ENCODE assay signal across 28 cellular contexts in genomic region chr10:306007-306406, GRCh38.
DNase-seq lines count a peak whose midpoint lies in the region; FAIRE-seq and TF ChIP-seq lines count a peak whose summit lies in the region.
"Had no signal": no experiment of that assay in that cellular context is flagged by ENCODE, and none has a peak within 500 bp of the region (broad histone marks: within the 10 kb centered on the region; RNA-seq: fewer than 3 reads in every experiment).

No MANE protein-coding gene starts in this region.

- H3K9me3 Mint-ChIP-seq in type B pancreatic cell: no peaks in the 10 kb centered on the region
- H3K9me3 Mint-ChIP-seq: activated T-cell treated with anti-CD3 and anti-CD28 coated beads, Interleukin-2, amount 50 U/mL, for 72 hours; CD4-positive, alpha-beta T cell; central memory CD8-positive, alpha-beta T cell; dendritic cell treated with granulocyte-macrophage colony-stimulating factor and Interleukin-4, amounts not matched to agents 40 ng/mL and 50 ng/mL, for 4 days; H9; T-helper 1 cell treated with Interleukin-12 subunit alpha and Interleukin-12 subunit beta and Interleukin-4 antibody, amounts not matched to agents 30 μg/mL and 1 μg/mL, for 36 hours had no signal

- H3K9me3 ChIP-seq in endothelial cell of umbilical vein (replicated peaks; ENCODE audit: control insufficient read depth, insufficient read depth, low read length) (no peaks in the 10 kb centered on the region), esophagus squamous epithelium (no peaks in the 10 kb centered on the region)
- H3K9me3 ChIP-seq: esophagus muscularis mucosa, gastrocnemius medialis, lower lobe of right lung, tibial nerve had no signal

- no peak for TF ChIP-seq POLR2A in NB4 (IDR thresholded peaks at IDR 0.05; ENCODE audit: extremely low read depth, insufficient read length)
- no peak for TF ChIP-seq POLR2A in endothelial cell of umbilical vein (IDR thresholded peaks at IDR 0.05; ENCODE audit: low read depth, low read length)
- no peak for TF ChIP-seq POLR2A in esophagus squamous epithelium (IDR thresholded peaks at IDR 0.05)

- H3K4me1 ChIP-seq in endothelial cell of umbilical vein (ENCODE audit: control insufficient read depth, extremely low read depth, insufficient read depth, low read length) (no peaks in the 10 kb centered on the region), esophagus squamous epithelium (no peaks in the 10 kb centered on the region)
- H3K4me1 ChIP-seq: gastrocnemius medialis, lower lobe of right lung had no signal

- POLR2A ChIA-PET in endothelial cell of umbilical vein (lab: Charles Lee): no interaction called here

- H3K27ac ChIP-seq in endothelial cell of umbilical vein (ENCODE audit: insufficient read depth, low read depth, low read length) (no peak overlapping the region), esophagus squamous epithelium (no peak overlapping the region)
- H3K27ac ChIP-seq: esophagus muscularis mucosa, gastrocnemius medialis, lower lobe of right lung, RWPE1, tibial nerve had no signal

- no peaks in the 10 kb centered on the region for H3K27me3 Mint-ChIP-seq in type B pancreatic cell
- H3K27me3 Mint-ChIP-seq: CD4-positive, alpha-beta T cell; central memory CD8-positive, alpha-beta T cell; dendritic cell treated with granulocyte-macrophage colony-stimulating factor and Interleukin-4, amounts not matched to agents 40 ng/mL and 50 ng/mL, for 4 days; naive thymus-derived CD8-positive, alpha-beta T cell had no signal

- BruUV-seq in endothelial cell of umbilical vein (replicated peaks; lab: Mats Ljungman, UMichigan): no TSS peak

- peaks cover 27% of the 10 kb centered on the region for H3K36me3 Mint-ChIP-seq in type B pancreatic cell

- peaks cover 17% of the 10 kb centered on the region for H3K4me1 Mint-ChIP-seq in type B pancreatic cell (ENCODE audit: unreplicated experiment)

- peak overlapping the region; percentile 17 for H3K27ac Mint-ChIP-seq in type B pancreatic cell
- H3K27ac Mint-ChIP-seq: activated T-cell treated with anti-CD3 and anti-CD28 coated beads, Interleukin-2, amount 50 U/mL, for 72 hours; CD4-positive, alpha-beta T cell; dendritic cell treated with granulocyte-macrophage colony-stimulating factor and Interleukin-4, amounts not matched to agents 40 ng/mL and 50 ng/mL, for 4 days; T-helper 1 cell treated with Interleukin-12 subunit alpha and Interleukin-12 subunit beta and Interleukin-4 antibody, amounts not matched to agents 30 μg/mL and 1 μg/mL, for 36 hours had no signal

- no peaks in the 10 kb centered on the region for H4K20me1 ChIP-seq in endothelial cell of umbilical vein (replicated peaks; ENCODE audit: control insufficient read depth, extremely low read depth, insufficient read depth, low read length)

- no peak for TF ChIP-seq CTCF in NB4 (IDR thresholded peaks at IDR 0.05; ENCODE audit: low read depth, low read length)
- TF ChIP-seq CTCF in endothelial cell of umbilical vein (IDR thresholded peaks at IDR 0.05; ENCODE audit: extremely low read depth in 1 of 2, insufficient read depth in 1 of 2, low read depth in 1 of 2, low read length in 2 of 2): no peak
- no peak for TF ChIP-seq CTCF in type B pancreatic cell (conservative IDR thresholded peaks at IDR 0.05)
- TF ChIP-seq CTCF in esophagus squamous epithelium (IDR thresholded peaks at IDR 0.05): no peak

- H3K27me3 ChIP-seq in endothelial cell of umbilical vein (ENCODE audit: control insufficient read depth in 2 of 2, insufficient read depth in 2 of 2, low read length in 2 of 2) (no peaks in the 10 kb centered on the region), esophagus squamous epithelium (no peaks in the 10 kb centered on the region)
- H3K27me3 ChIP-seq: esophagus muscularis mucosa, gastrocnemius medialis, tibial nerve had no signal

- no peak overlapping the region for H3K4me3 Mint-ChIP-seq in type B pancreatic cell
- H3K4me3 Mint-ChIP-seq: activated T-cell treated with anti-CD3 and anti-CD28 coated beads, Interleukin-2, amount 50 U/mL, for 72 hours; CD4-positive, alpha-beta T cell; central memory CD8-positive, alpha-beta T cell; dendritic cell treated with granulocyte-macrophage colony-stimulating factor and Interleukin-4, amounts not matched to agents 40 ng/mL and 50 ng/mL, for 4 days; H9; T-helper 1 cell treated with Interleukin-12 subunit alpha and Interleukin-12 subunit beta and Interleukin-4 antibody, amounts not matched to agents 30 μg/mL and 1 μg/mL, for 36 hours had no signal

- no peak overlapping the region for H3K4me2 ChIP-seq in endothelial cell of umbilical vein (ENCODE audit: insufficient read depth, low read length)

- H3K9me1 ChIP-seq in endothelial cell of umbilical vein (replicated peaks; ENCODE audit: control insufficient read depth, extremely low read depth, insufficient read depth, low read length): no peaks in the 10 kb centered on the region

- no peak overlapping the region for H2AFZ ChIP-seq in endothelial cell of umbilical vein (ENCODE audit: low read depth, low read length)

- 92 to 95% methylated on average over 2 of the region's 2 CpGs for WGBS in esophagus squamous epithelium, 2 donors

- no peak overlapping the region for H3K4me3 ChIP-seq in NB4 (ENCODE audit: low read depth, low read length)
- H3K4me3 ChIP-seq in endothelial cell of umbilical vein (replicated peaks in 1 of 3; ENCODE audit: insufficient read depth in 1 of 3, low read depth in 1 of 3, low read length in 3 of 3): no peak overlapping the region
- H3K4me3 ChIP-seq in esophagus squamous epithelium: no peak overlapping the region
- H3K4me3 ChIP-seq: esophagus muscularis mucosa, gastrocnemius medialis, lower lobe of right lung, tibial nerve had no signal

- FAIRE-seq in endothelial cell of umbilical vein (lab: Jason Lieb, UNC): peak; percentile 72

- intact Hi-C loops in endothelial cell of umbilical vein (cut with micrococcal nuclease): no loop called here
- intact Hi-C loops in esophagus squamous epithelium (cut with DNase I): no loop called here

- H3K9ac ChIP-seq in endothelial cell of umbilical vein (replicated peaks; ENCODE audit: extremely low read depth, insufficient read depth, low read length): no peak overlapping the region

- dilution Hi-C loops in endothelial cell of umbilical vein (cut with MboI; ENCODE audit: extremely low pct_ligation_motif_present, low sequenced_read_pairs): no loop called here

- DNase-seq in GF-D8 (lab: John Stamatoyannopoulos, UW) (peak; percentile 30), NB4 (ENCODE audit: low read depth) (peak; percentile 44), endothelial cell of umbilical vein (ENCODE audit: low read depth, low spot score) (peak; percentile 8), type B pancreatic cell (ENCODE audit: extremely low spot score, unreplicated experiment) (no peak), amniotic stem cell (lab: John Stamatoyannopoulos, UW) (no peak), cerebellar cortex (ENCODE audit: low spot score) (no peak), esophagus squamous epithelium (lab: John Stamatoyannopoulos, UW) (no peak)
- DNase-seq: activated CD4-positive, alpha-beta T cell treated with anti-CD3 and anti-CD28 coated beads, Interleukin-2, amount 50 U/mL, for 48 hours; activated CD4-positive, CD25-positive, alpha-beta regulatory T cell treated with anti-CD3 and anti-CD28 coated beads, Interleukin-2, amount 50 U/mL, for 72 hours; activated T-cell treated with anti-CD3 and anti-CD28 coated beads, Interleukin-2, amount 50 U/mL, for 72 hours; CD4-positive, alpha-beta T cell; gastrocnemius medialis; kidney glomerular epithelial cell; lower lobe of right lung; naive thymus-derived CD8-positive, alpha-beta T cell; NCI-H1092; NCI-H187 treated with DMSO at 0.1 percent for 48 hours; NCI-H2171; NCI-H82; stimulated activated CD4-positive, alpha-beta T cell treated with anti-CD3 and anti-CD28 coated beads, Interleukin-15, amount 100 ng/mL, for 24 hours; stimulated activated CD4-positive, alpha-beta T cell treated with anti-CD3 and anti-CD28 coated beads, Interleukin-4, amount 100 ng/mL, for 4 hours had no signal

- CTCF ChIA-PET in endothelial cell of umbilical vein (lab: Charles Lee): interaction anchor here (1.1 kb wide), 1 partner anchor 12 kb away, joined by 3 read pairs; no protein-coding TSS in a partner anchor

- H3K36me3 ChIP-seq in endothelial cell of umbilical vein (ENCODE audit: control insufficient read depth in 2 of 2, extremely low read depth in 1 of 2, insufficient read depth in 2 of 2, low read length in 2 of 2): no peaks in the 10 kb centered on the region
- H3K36me3 ChIP-seq in esophagus squamous epithelium: peaks cover 0 to 31% (median 0%) of the 10 kb centered on the region in 3 donors

- H3K79me2 ChIP-seq in endothelial cell of umbilical vein (ENCODE audit: control insufficient read depth, insufficient read depth, low read length): no peaks in the 10 kb centered on the region

TF ChIP-seq in endothelial cell of umbilical vein, 7 proteins besides CTCF, POLR2A, EP300 and RAD21:
- no peak for TF ChIP-seq JUN (IDR thresholded peaks at IDR 0.05; ENCODE audit: borderline replicate concordance, insufficient read depth, insufficient read length, low read depth)
- TF ChIP-seq MAX (IDR thresholded peaks at IDR 0.05; ENCODE audit: insufficient read depth, insufficient read length): no peak
- TF ChIP-seq MYC (IDR thresholded peaks at IDR 0.05; ENCODE audit: low read depth, low read length): no peak
- TF ChIP-seq FOS (IDR thresholded peaks at IDR 0.05; ENCODE audit: borderline replicate concordance, insufficient read depth, low read length): no peak
- no peak for TF ChIP-seq EZH2 (IDR thresholded peaks at IDR 0.05; ENCODE audit: borderline replicate concordance, low read depth, low read length, severe bottlenecking)
- no peak for TF ChIP-seq GATA2 (IDR thresholded peaks at IDR 0.05; ENCODE audit: insufficient read depth, insufficient read length, low read depth, low read length)
- TF ChIP-seq POLR2AphosphoS5 (IDR thresholded peaks at IDR 0.05; ENCODE audit: insufficient read depth, low read depth, low read length): no peak

Comparison
In these comparisons a context has a peak if more than half of its experiments do, and no peak if none do; other contexts are left out.
1. DNase-seq: peak in GF-D8 (single experiment), NB4 (single experiment) and endothelial cell of umbilical vein (single experiment); none in type B pancreatic cell (single experiment), amniotic stem cell (single experiment), cerebellar cortex (single experiment) and esophagus squamous epithelium (single experiment).